Comparison of ENCODE assay signal across 26 cellular contexts in genomic region chr2:105007367-105007766, GRCh38.
"Had no signal": no experiment of that assay in that cellular context is flagged by ENCODE, and none has a peak within 500 bp of the region (broad histone marks: within the 10 kb centered on the region; RNA-seq: fewer than 3 reads in every experiment).

No MANE protein-coding gene starts in this region.

- H3K27me3 ChIP-seq: neural progenitor cell, ovary, spleen, stomach, thyroid gland, tibial nerve, upper lobe of left lung, vagina had no signal

- H3K9ac ChIP-seq: neural progenitor cell, parathyroid adenoma had no signal

- ATAC-seq: natural killer cell; psoas muscle; right cardiac atrium; sciatic nerve; stimulated activated effector memory CD8-positive, alpha-beta T cell treated with anti-CD3 and anti-CD28 coated beads, Interleukin-12 subunit alpha, Interleukin-12 subunit beta, amount 100 ng/mL, for 72 hours; stimulated activated naive B cell treated with anti-CD40 and anti-IgM and Interleukin-4, amounts not matched to agents 10 μg/mL and 1 μg/mL and 100 μg/mL, for 72 hours had no signal

- H2AFZ ChIP-seq: neural progenitor cell, parathyroid adenoma had no signal

- H3K27ac ChIP-seq: neural progenitor cell, ovary, parathyroid adenoma, psoas muscle, skin epidermis, spleen, stomach, thoracic aorta, thyroid gland, tibial nerve, upper lobe of left lung, vagina had no signal

- H3K79me2 ChIP-seq: parathyroid adenoma had no signal

- FAIRE-seq: urothelium cell line had no signal

- DNase-seq: natural killer cell; occipital lobe; ovary; posterior cingulate gyrus; psoas muscle; right cardiac atrium; spleen; stimulated activated CD4-positive, alpha-beta T cell treated with anti-CD3 and anti-CD28 coated beads, Interleukin-12 subunit alpha, Interleukin-12 subunit beta, amount 100 ng/mL, for 4 hours; stimulated activated CD4-positive, alpha-beta T cell treated with anti-CD3 and anti-CD28 coated beads, Interleukin-1b, Interleukin-23, amount 100 ng/mL, for 48 hours; stimulated activated CD4-positive, alpha-beta T cell treated with anti-CD3 and anti-CD28 coated beads, Interleukin-4, amount 100 ng/mL, for 1 hour; stimulated activated CD4-positive, alpha-beta T cell treated with anti-CD3 and anti-CD28 coated beads, Interleukin-4, amount 100 ng/mL, for 4 hours; stimulated activated naive B cell treated with anti-CD40 and anti-IgM and Interleukin-4, amounts not matched to agents 10 μg/mL and 1 μg/mL and 100 μg/mL, for 72 hours; stimulated activated naive CD4-positive, alpha-beta T cell treated with Interleukin-2 at 50 U/mL for 16 hours; stomach; thyroid gland; upper lobe of left lung had no signal

- H3K36me3 ChIP-seq: neural progenitor cell, ovary, spleen, stomach, thoracic aorta, thyroid gland, tibial nerve, upper lobe of left lung, vagina had no signal

- H3K9me3 ChIP-seq: ovary, thyroid gland, upper lobe of left lung, vagina had no signal

- H3K4me2 ChIP-seq: neural progenitor cell, smooth muscle cell had no signal

- H3K4me3 ChIP-seq: neural progenitor cell, ovary, psoas muscle, skin epidermis, smooth muscle cell, spleen, stomach, thoracic aorta, thyroid gland, tibial nerve, upper lobe of left lung, vagina had no signal

- H3K4me1 ChIP-seq: neural progenitor cell, parathyroid adenoma, psoas muscle, spleen, thyroid gland, tibial nerve, upper lobe of left lung, vagina had no signal
